In genomic region chr20:44222969-44223368, GRCh38 we compare ENCODE assay signal across 20 cellular contexts. TPM values are rescaled to one million over a fixed set of nuclear protein-coding genes. Genes with fewer than 3 reads are reported as not detected.
A peak's percentile ranks its signal among the peaks of the same experiment; 100 is the strongest.
DNase-seq lines count a peak whose midpoint lies in the region; ATAC-seq and TF ChIP-seq lines count a peak whose summit lies in the region.
"Had no signal": no experiment of that assay in that cellular context is flagged by ENCODE, and none has a peak within 500 bp of the region (broad histone marks: within the 10 kb centered on the region; RNA-seq: fewer than 3 reads in every experiment).

No MANE protein-coding gene starts in this region.

- no peaks in the 10 kb centered on the region for H3K9me3 ChIP-seq in OCI-LY1 (ENCODE audit: low read length)
- no peaks in the 10 kb centered on the region for H3K9me3 ChIP-seq in cardiac muscle cell (ENCODE audit: low read depth)
- H3K9me3 ChIP-seq in smooth muscle cell (replicated peaks; ENCODE audit: low read depth) = no peaks in the 10 kb centered on the region
- H3K9me3 ChIP-seq: ascending aorta, esophagus squamous epithelium, left lung had no signal

- no peaks in the 10 kb centered on the region for H3K36me3 ChIP-seq in OCI-LY1 (ENCODE audit: insufficient read depth, low read length)
- H3K36me3 ChIP-seq in cardiac muscle cell = no peaks in the 10 kb centered on the region
- no peaks in the 10 kb centered on the region for H3K36me3 ChIP-seq in smooth muscle cell (ENCODE audit: low read depth)
- H3K36me3 ChIP-seq: esophagus squamous epithelium, left lung had no signal

- H2AFZ ChIP-seq in OCI-LY1 (ENCODE audit: low read length) (no peak overlapping the region), smooth muscle cell (ENCODE audit: low read depth) (no peak overlapping the region)
- H2AFZ ChIP-seq: GM23248 had no signal

- no peak for ATAC-seq in GM19351 (IDR thresholded peaks at IDR 0.05; ENCODE audit: unreplicated experiment)
- ATAC-seq: left lung, natural killer cell had no signal

- H3K27ac ChIP-seq in OCI-LY1 (ENCODE audit: low read depth, low read length, poor library complexity, severe bottlenecking) (no peak overlapping the region), cardiac muscle cell (peak overlapping the region; percentile 52), smooth muscle cell (ENCODE audit: low read depth) (no peak overlapping the region)
- H3K27ac ChIP-seq: ascending aorta, esophagus squamous epithelium, GM23248, left lung had no signal

- H3F3A ChIP-seq in OCI-LY1 (ENCODE audit: insufficient read depth, low read length) = no peaks in the 10 kb centered on the region
- no peaks in the 10 kb centered on the region for H3F3A ChIP-seq in smooth muscle cell (ENCODE audit: low read depth)

- H3K9me2 ChIP-seq in OCI-LY1 (ENCODE audit: low read depth, low read length) = no peaks in the 10 kb centered on the region

- CTCF ChIA-PET in activated naive CD4-positive, alpha-beta T cell treated with anti-CD3 and anti-CD28 coated beads for 36 hours (lab: Charles Lee) = interaction anchor here (3.9 kb wide), 1 partner anchor 89 kb away, joined by 24 read pairs; the partner anchor contains the start of gene FITM2

- 66% methylated on average over 4 of the region's 4 CpGs for WGBS in smooth muscle cell (ENCODE audit: low lambda C conversion rate)

- peaks cover 31% of the 10 kb centered on the region for H3K4me1 Mint-ChIP-seq in activated naive CD4-positive, alpha-beta T cell treated with anti-CD3 and anti-CD28 coated beads for 36 hours (ENCODE audit: low read depth)

- H3K4me3 ChIP-seq in OCI-LY1 (ENCODE audit: low read depth, low read length, poor library complexity, severe bottlenecking) (no peak overlapping the region), cardiac muscle cell (no peak overlapping the region), retinal pigment epithelial cell (ENCODE audit: low read length) (no peak overlapping the region), smooth muscle cell (no peak overlapping the region)
- H3K4me3 ChIP-seq: ascending aorta, esophagus squamous epithelium, GM23248, left lung had no signal

- H3K27me3 ChIP-seq in OCI-LY1 (ENCODE audit: insufficient read depth, low read length) (no peaks in the 10 kb centered on the region), cardiac muscle cell (no peaks in the 10 kb centered on the region), smooth muscle cell (ENCODE audit: low read depth) (no peaks in the 10 kb centered on the region)
- H3K27me3 ChIP-seq: ascending aorta, esophagus squamous epithelium, left lung had no signal

- H3K79me2 ChIP-seq in OCI-LY1 (ENCODE audit: insufficient read depth, low read length) (no peaks in the 10 kb centered on the region), smooth muscle cell (ENCODE audit: low read depth) (no peaks in the 10 kb centered on the region)

- H3K27ac Mint-ChIP-seq in activated naive CD4-positive, alpha-beta T cell treated with anti-CD3 and anti-CD28 coated beads for 36 hours = no peak overlapping the region
- H3K27ac Mint-ChIP-seq: activated CD4-positive, alpha-beta memory T cell treated with anti-CD3 and anti-CD28 coated beads, Interleukin-2, amount 10 ng/mL, durations not matched to agents 7 days and 5 days; dendritic cell treated with granulocyte-macrophage colony-stimulating factor and Interleukin-4, amounts not matched to agents 40 ng/mL and 50 ng/mL, for 4 days; natural killer cell had no signal

- intact Hi-C loops in activated naive CD4-positive, alpha-beta T cell treated with anti-CD3 and anti-CD28 coated beads for 36 hours (cut with micrococcal nuclease) = no loop called here

- H4K20me1 ChIP-seq in OCI-LY1 (ENCODE audit: insufficient read depth, low read length) = no peaks in the 10 kb centered on the region
- H4K20me1 ChIP-seq in smooth muscle cell (ENCODE audit: low read depth) = no peaks in the 10 kb centered on the region

- TF ChIP-seq CTCF in OCI-LY1 (IDR thresholded peaks at IDR 0.05; ENCODE audit: low read length) (peak; percentile 38), cardiac muscle cell (IDR thresholded peaks at IDR 0.05; ENCODE audit: low read depth, low read length) (no peak), retinal pigment epithelial cell (conservative IDR thresholded peaks at IDR 0.05; ENCODE audit: low read depth, low read length) (peak; percentile 20), smooth muscle cell (IDR thresholded peaks at IDR 0.05; ENCODE audit: borderline replicate concordance, insufficient read depth, poor library complexity, severe bottlenecking) (no peak)

- no peak overlapping the region for H3K4me2 ChIP-seq in OCI-LY1 (ENCODE audit: low read length)
- no peak overlapping the region for H3K4me2 ChIP-seq in smooth muscle cell

- H3K36me3 Mint-ChIP-seq in activated naive CD4-positive, alpha-beta T cell treated with anti-CD3 and anti-CD28 coated beads for 36 hours (ENCODE audit: low read depth) = no peaks in the 10 kb centered on the region
- H3K36me3 Mint-ChIP-seq: natural killer cell had no signal

- H3K9me3 Mint-ChIP-seq in activated naive CD4-positive, alpha-beta T cell treated with anti-CD3 and anti-CD28 coated beads for 36 hours = no peaks in the 10 kb centered on the region
- H3K9me3 Mint-ChIP-seq: activated CD4-positive, alpha-beta memory T cell treated with anti-CD3 and anti-CD28 coated beads, Interleukin-2, amount 10 ng/mL, durations not matched to agents 7 days and 5 days; dendritic cell treated with granulocyte-macrophage colony-stimulating factor and Interleukin-4, amounts not matched to agents 40 ng/mL and 50 ng/mL, for 4 days; natural killer cell had no signal

- peak; percentile 30 for DNase-seq in activated naive CD4-positive, alpha-beta T cell treated with anti-CD3 and anti-CD28 coated beads for 36 hours
- DNase-seq in activated naive CD4-positive, alpha-beta T cell treated with Interleukin-2 at 50 U/mL for 16 hours = no peak
- DNase-seq in cardiac muscle cell (ENCODE audit: low read depth in 1 of 2, low spot score in 1 of 2) (peak in 1 of 2 donors; percentile 35), retinal pigment epithelial cell (ENCODE audit: low read depth) (no peak), smooth muscle cell (lab: John Stamatoyannopoulos, UW; ENCODE audit: unreplicated experiment) (no peak), AML-193 (lab: John Stamatoyannopoulos, UW) (no peak)
- DNase-seq: activated CD4-positive, alpha-beta memory T cell treated with anti-CD3 and anti-CD28 coated beads, Interleukin-2, amount 10 ng/mL, durations not matched to agents 7 days and 5 days; DMS153; esophagus squamous epithelium; GM23248; hypothalamus; left lung; natural killer cell; NCI-H1092; stimulated activated CD4-positive, alpha-beta T cell treated with anti-CD3 and anti-CD28 coated beads, Interleukin-2, amount 100 ng/mL, for 48 hours had no signal

- H3K4me1 ChIP-seq in OCI-LY1 (ENCODE audit: insufficient read depth, low read length, severe bottlenecking) (no peaks in the 10 kb centered on the region), cardiac muscle cell (ENCODE audit: low read depth) (peaks cover 26% of the 10 kb centered on the region), smooth muscle cell (ENCODE audit: low read depth) (no peaks in the 10 kb centered on the region)
- H3K4me1 ChIP-seq: ascending aorta had no signal

- no peak overlapping the region for H3K9ac ChIP-seq in OCI-LY1 (ENCODE audit: low read length)
- no peak overlapping the region for H3K9ac ChIP-seq in smooth muscle cell (ENCODE audit: low read depth)
- H3K9ac ChIP-seq: GM23248 had no signal

- no peak overlapping the region for H3K4me3 Mint-ChIP-seq in activated naive CD4-positive, alpha-beta T cell treated with anti-CD3 and anti-CD28 coated beads for 36 hours
- H3K4me3 Mint-ChIP-seq: activated CD4-positive, alpha-beta memory T cell treated with anti-CD3 and anti-CD28 coated beads, Interleukin-2, amount 10 ng/mL, durations not matched to agents 7 days and 5 days; dendritic cell treated with granulocyte-macrophage colony-stimulating factor and Interleukin-4, amounts not matched to agents 40 ng/mL and 50 ng/mL, for 4 days; natural killer cell had no signal

- H3K27me3 Mint-ChIP-seq in activated naive CD4-positive, alpha-beta T cell treated with anti-CD3 and anti-CD28 coated beads for 36 hours (ENCODE audit: low read depth) = no peaks in the 10 kb centered on the region
- H3K27me3 Mint-ChIP-seq: activated CD4-positive, alpha-beta memory T cell treated with anti-CD3 and anti-CD28 coated beads, Interleukin-2, amount 10 ng/mL, durations not matched to agents 7 days and 5 days had no signal

RNA-seq across cellular contexts. Expression of gene OSER1, which starts 12.4 kb away (rescaled TPM):
- total RNA-seq in activated naive CD4-positive, alpha-beta T cell treated with anti-CD3 and anti-CD28 coated beads for 36 hours = 10 to 100 TPM; 27.7 to 28.4 TPM
- total RNA-seq in cardiac muscle cell = 28.5 and 28.6 TPM in 2 replicates
- polyA plus RNA-seq in cardiac muscle cell = 35.2 and 41.4 TPM in 2 replicates
- total RNA-seq in smooth muscle cell = 32.8 and 42.3 TPM in 2 replicates
- polyA plus RNA-seq in smooth muscle cell = 33.1 and 37.6 TPM in 2 replicates

RNA-seq across cellular contexts. Expression of gene GDAP1L1, which starts 24.1 kb away (rescaled TPM):
- under 1 TPM; 0.27 to 0.50 TPM for total RNA-seq in activated naive CD4-positive, alpha-beta T cell treated with anti-CD3 and anti-CD28 coated beads for 36 hours
- total RNA-seq in cardiac muscle cell (3.9 and 5.2 TPM in 2 replicates), smooth muscle cell (0.67 TPM in 1 of 2 replicates, not detected in the other)
- polyA plus RNA-seq in cardiac muscle cell (0.86 and 5.5 TPM in 2 replicates), smooth muscle cell (0.58 TPM in 1 of 2 replicates, not detected in the other)
- total RNA-seq: activated CD4-positive, alpha-beta memory T cell treated with anti-CD3 and anti-CD28 coated beads, Interleukin-2, amount 10 ng/mL, durations not matched to agents 7 days and 5 days; ascending aorta; esophagus squamous epithelium; GM23248; left lung; natural killer cell; renal cortical epithelial cell had no signal
- polyA plus RNA-seq: GM23248 had no signal

RNA-seq across cellular contexts. Expression of gene JPH2, which starts 36.0 kb away (rescaled TPM):
- not detected for total RNA-seq in activated naive CD4-positive, alpha-beta T cell treated with anti-CD3 and anti-CD28 coated beads for 36 hours
- total RNA-seq in cardiac muscle cell = 154 and 205 TPM in 2 replicates
- polyA plus RNA-seq in cardiac muscle cell = 97.2 and 142 TPM in 2 replicates
- 3.9 and 4.4 TPM in 2 replicates for total RNA-seq in smooth muscle cell
- polyA plus RNA-seq in smooth muscle cell = 6.0 and 7.4 TPM in 2 replicates
- total RNA-seq: natural killer cell had no signal

Comparison
In these comparisons a context has a peak if more than half of its experiments do, and no peak if none do; other contexts are left out.
1. CTCF ChIP-seq: peak in OCI-LY1 (single experiment) and retinal pigment epithelial cell (single experiment); none in cardiac muscle cell (single experiment) and smooth muscle cell (single experiment).
2. RNA of gene JPH2, which starts 36.0 kb away (total RNA-seq): 154 to 205 TPM in cardiac muscle cell; 3.9 to 4.4 TPM in smooth muscle cell and not detected in activated naive CD4-positive, alpha-beta T cell treated with anti-CD3 and anti-CD28 coated beads for 36 hours; every median in the first group is over 10 times any median in the second.